ENCODE assay signal across 8 cellular contexts in genomic region chr9:134738869-134739659, GRCh38.
DNase-seq lines count a peak whose midpoint lies in the region; ATAC-seq and TF ChIP-seq lines count a peak whose summit lies in the region.

No MANE protein-coding gene starts in this region.

- DNase-seq in DMS153 treated with DMSO at 0.1 percent for 48 hours (lab: John Stamatoyannopoulos, UW; ENCODE audit: unreplicated experiment), result peak; percentile 43
- peak; percentile 66 for DNase-seq in Karpas-422
- DNase-seq in UCSD-AML1 (lab: John Stamatoyannopoulos, UW; ENCODE audit: unreplicated experiment), result peak; percentile 66
- DNase-seq in choroid plexus epithelial cell (ENCODE audit: low read depth), result peak; percentile 71
- peak in 2 of 3 donors; percentile 62 to 66 for DNase-seq in right lobe of liver
- peak; percentile 3 to 13 for DNase-seq in stimulated activated CD8-positive, alpha-beta memory T cell treated with anti-CD3 and anti-CD28 coated beads, Interleukin-15, amount 100 ng/mL, for 48 hours (ENCODE audit: low read depth in 2 of 2)

- no peak overlapping the region for H2AFZ ChIP-seq in Karpas-422 (ENCODE audit: low read length)

- H3K9me3 ChIP-seq in Karpas-422 (ENCODE audit: low read length), result no peaks in the 10 kb centered on the region
- H3K9me3 ChIP-seq in right lobe of liver, result no peaks in the 10 kb centered on the region

- no peaks in the 10 kb centered on the region for H3K9me2 ChIP-seq in Karpas-422 (replicated peaks; ENCODE audit: insufficient read depth, low read length)

- H3K4me2 ChIP-seq in Karpas-422 (ENCODE audit: low read depth, low read length, poor library complexity, severe bottlenecking), result no peak overlapping the region

- H3K4me3 ChIP-seq in Karpas-422 (ENCODE audit: low read length) (no peak overlapping the region), choroid plexus epithelial cell (ENCODE audit: low read depth, low read length) (no peak overlapping the region), right lobe of liver (no peak overlapping the region)

- TF ChIP-seq CTCF in choroid plexus epithelial cell (conservative IDR thresholded peaks at IDR 0.05; ENCODE audit: low read depth, low read length) (peak; percentile 89), right lobe of liver (IDR thresholded peaks at IDR 0.05) (peak; percentile 66 to 79 (median 74))

- H3K36me3 ChIP-seq in Karpas-422 (ENCODE audit: insufficient read depth, low read length), result no peaks in the 10 kb centered on the region
- no peaks in the 10 kb centered on the region for H3K36me3 ChIP-seq in right lobe of liver

- ATAC-seq in right lobe of liver (peak; percentile 71 to 86 (median 80)), HG03378 (IDR thresholded peaks at IDR 0.05; ENCODE audit: unreplicated experiment) (no peak), GM21717 (IDR thresholded peaks at IDR 0.05; ENCODE audit: unreplicated experiment) (no peak)

- no peaks in the 10 kb centered on the region for H3K79me2 ChIP-seq in Karpas-422 (ENCODE audit: low read length)

- no peak overlapping the region for H3K9ac ChIP-seq in Karpas-422 (ENCODE audit: low read length)

- H3K27me3 ChIP-seq in Karpas-422 (ENCODE audit: low read length), result no peaks in the 10 kb centered on the region
- no peaks in the 10 kb centered on the region for H3K27me3 ChIP-seq in right lobe of liver

- H3K4me1 ChIP-seq in Karpas-422 (ENCODE audit: low read length), result no peaks in the 10 kb centered on the region
- no peaks in the 10 kb centered on the region for H3K4me1 ChIP-seq in right lobe of liver

- intact Hi-C loops in right lobe of liver (cut with DNase I), result loop anchor here in 1 of 2 donors (10.0 kb wide), 1 partner anchor 284 kb away; no protein-coding TSS in a partner anchor

- H3K27ac ChIP-seq in Karpas-422 (ENCODE audit: low read length), result no peak overlapping the region
- H3K27ac ChIP-seq in right lobe of liver, result no peak overlapping the region

- no peak for TF ChIP-seq POLR2A in right lobe of liver (IDR thresholded peaks at IDR 0.05)

- H4K20me1 ChIP-seq in Karpas-422 (ENCODE audit: insufficient read depth, low read depth, low read length), result no peaks in the 10 kb centered on the region

- WGBS in right lobe of liver (ENCODE audit: insufficient coverage, low coverage, low lambda C conversion rate, missing lambda C conversion rate), result 35% methylated on average over 12 of the region's 31 CpGs

Comparison
In these comparisons a context has a peak if more than half of its experiments do, and no peak if none do; other contexts are left out.
1. DNase-seq: peak in every context shown above with its lines; median percentile 71 in choroid plexus epithelial cell; 66 in Karpas-422; 66 in UCSD-AML1; 64 in right lobe of liver; 43 in DMS153 treated with DMSO at 0.1 percent for 48 hours; 8 in stimulated activated CD8-positive, alpha-beta memory T cell treated with anti-CD3 and anti-CD28 coated beads, Interleukin-15, amount 100 ng/mL, for 48 hours.
2. ATAC-seq: peak in right lobe of liver (4 of 4); none in HG03378 (single experiment) and GM21717 (single experiment).